1 cellular context compared by ENCODE assay signal in genomic region chr4:73741140-73741749, GRCh38.
TF ChIP-seq lines count a peak whose summit lies in the region.

No MANE protein-coding gene starts in this region.

TF ChIP-seq in WTC11, 78 proteins besides CTCF, POLR2A, EP300 and RAD21 (continued from another document):
- TF ChIP-seq PREB (CRISPR knock-in tag; IDR thresholded peaks at IDR 0.05; ENCODE audit: borderline replicate concordance) = no peak
- no peak for TF ChIP-seq ESRRA (CRISPR knock-in tag; IDR thresholded peaks at IDR 0.05; ENCODE audit: borderline replicate concordance)
- TF ChIP-seq ELF4 (CRISPR knock-in tag; IDR thresholded peaks at IDR 0.05; ENCODE audit: low read depth) = no peak
TF ChIP-seq in WTC11: peak in this region for 0.
